In genomic region chr3:141231101-141231922, GRCh38 we compare ENCODE assay signal across 8 cellular contexts. TPM values are rescaled to one million over a fixed set of nuclear protein-coding genes. Genes with fewer than 3 reads are reported as not detected.
DNase-seq lines count a peak whose midpoint lies in the region; ATAC-seq lines count a peak whose summit lies in the region.

A gene with protein sequence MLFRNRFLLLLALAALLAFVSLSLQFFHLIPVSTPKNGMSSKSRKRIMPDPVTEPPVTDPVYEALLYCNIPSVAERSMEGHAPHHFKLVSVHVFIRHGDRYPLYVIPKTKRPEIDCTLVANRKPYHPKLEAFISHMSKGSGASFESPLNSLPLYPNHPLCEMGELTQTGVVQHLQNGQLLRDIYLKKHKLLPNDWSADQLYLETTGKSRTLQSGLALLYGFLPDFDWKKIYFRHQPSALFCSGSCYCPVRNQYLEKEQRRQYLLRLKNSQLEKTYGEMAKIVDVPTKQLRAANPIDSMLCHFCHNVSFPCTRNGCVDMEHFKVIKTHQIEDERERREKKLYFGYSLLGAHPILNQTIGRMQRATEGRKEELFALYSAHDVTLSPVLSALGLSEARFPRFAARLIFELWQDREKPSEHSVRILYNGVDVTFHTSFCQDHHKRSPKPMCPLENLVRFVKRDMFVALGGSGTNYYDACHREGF (plus strand): TSS chr3:141231825. CDS start chr3:141260176, 28,351 bp downstream.

- peak within 1 kb of the TSS; percentile 94 for H3K9ac ChIP-seq in mesendoderm (ENCODE audit: low read length)

- peak within 1 kb of the TSS; percentile 92 for H3K4ac ChIP-seq in mesendoderm (ENCODE audit: low read depth, low read length)

- no peaks in the 10 kb centered on the region for H3K79me2 ChIP-seq in mesendoderm (ENCODE audit: control insufficient read depth, insufficient read depth, low read length)

- peak within 1 kb of the TSS; percentile 93 for H2BK5ac ChIP-seq in mesendoderm (ENCODE audit: low read length)

- H2BK120ac ChIP-seq in mesendoderm (ENCODE audit: low read depth, low read length) = peak within 1 kb of the TSS; percentile 65

- H3K79me1 ChIP-seq in mesendoderm (ENCODE audit: low read length) = no peaks in the 10 kb centered on the region

- H3K23ac ChIP-seq in mesendoderm (ENCODE audit: low read length) = no peak within 1 kb of the TSS

- peak within 1 kb of the TSS; percentile 97 for H3K4me2 ChIP-seq in mesendoderm (ENCODE audit: low read length)

- intact Hi-C loops in CD4-positive, alpha-beta memory T cell (cut with micrococcal nuclease) = loop anchor here (1.0 to 10.0 kb wide), 9 partner anchors 25 to 1343 kb away; partner anchors contain the start of genes ATR, RNF7, SLC25A36 and XRN1

- peak within 1 kb of the TSS; percentile 81 for H3K27ac ChIP-seq in CD4-positive, alpha-beta memory T cell (ENCODE audit: low read depth, low read length)
- H3K27ac ChIP-seq in mesendoderm (ENCODE audit: low read depth, low read length) = peak within 1 kb of the TSS; percentile 61

- POLR2A ChIA-PET in CD4-positive, alpha-beta memory T cell (lab: Charles Lee; ENCODE audit: partially characterized antibody) = interaction anchor here (0.6 to 3.9 kb wide), 44 partner anchors 8 to 1771 kb away, joined by 3 to 130 read pairs (median 4); partner anchors contain the start of genes ATR, RASA2 and U2SURP
- POLR2A ChIA-PET in activated CD8-positive, alpha-beta T cell treated with anti-CD3 and anti-CD28 coated beads, Interleukin-2, amount 10 ng/mL, durations not matched to agents 7 days and 5 days (lab: Charles Lee) = interaction anchor here (0.6 to 4.7 kb wide), 25 partner anchors 8 to 256 kb away, joined by 3 to 60 read pairs (median 4); no protein-coding TSS in a partner anchor

- peak within 1 kb of the TSS; percentile 95 for H3K18ac ChIP-seq in mesendoderm (ENCODE audit: low read length)

- H3K27me3 Mint-ChIP-seq in CD4-positive, alpha-beta memory T cell = peaks cover 0 to 2% of the 10 kb centered on the region in 2 donors
- H3K27me3 Mint-ChIP-seq in activated CD8-positive, alpha-beta T cell treated with anti-CD3 and anti-CD28 coated beads, Interleukin-2, amount 10 ng/mL, durations not matched to agents 7 days and 5 days (ENCODE audit: low read depth) = no peaks in the 10 kb centered on the region

- H3K27me3 ChIP-seq in CD4-positive, alpha-beta memory T cell (ENCODE audit: insufficient read depth, low read length) = no peaks in the 10 kb centered on the region
- no peaks in the 10 kb centered on the region for H3K27me3 ChIP-seq in mesendoderm (ENCODE audit: insufficient read depth, low read length, poor library complexity)

- H3K36me3 Mint-ChIP-seq in CD4-positive, alpha-beta memory T cell = peaks cover 8 to 13% of the 10 kb centered on the region in 2 donors
- H3K36me3 Mint-ChIP-seq in activated CD8-positive, alpha-beta T cell treated with anti-CD3 and anti-CD28 coated beads, Interleukin-2, amount 10 ng/mL, durations not matched to agents 7 days and 5 days (ENCODE audit: low read depth) = peaks cover 15% of the 10 kb centered on the region

- ATAC-seq in GM19351 (IDR thresholded peaks at IDR 0.05; ENCODE audit: unreplicated experiment) = peak; percentile 94
- peak; percentile 97 for ATAC-seq in HG03520 (IDR thresholded peaks at IDR 0.05; ENCODE audit: unreplicated experiment)
- ATAC-seq in activated CD8-positive, alpha-beta T cell treated with anti-CD3 and anti-CD28 coated beads, Interleukin-2, amount 10 ng/mL, durations not matched to agents 7 days and 5 days = peak; percentile 94

- peak; percentile 88 to 90 (median 89) for DNase-seq in CD4-positive, alpha-beta memory T cell
- peak; percentile 88 for DNase-seq in NCI-H82 (lab: John Stamatoyannopoulos, UW)
- peak; percentile 93 for DNase-seq in activated CD8-positive, alpha-beta T cell treated with anti-CD3 and anti-CD28 coated beads, Interleukin-2, amount 10 ng/mL, durations not matched to agents 7 days and 5 days
- DNase-seq in effector CD8-positive, alpha-beta T cell (lab: John Stamatoyannopoulos, UW) = peak; percentile 77
- peak; percentile 90 for DNase-seq in mesendoderm
- peak; percentile 69 for DNase-seq in stimulated activated CD8-positive, alpha-beta memory T cell treated with anti-CD3 and anti-CD28 coated beads, Interleukin-15, amount 100 ng/mL, for 1 hour (ENCODE audit: low read depth)

- H3K4me1 ChIP-seq in CD4-positive, alpha-beta memory T cell (ENCODE audit: insufficient read depth, low read length) = peaks cover 27% of the 10 kb centered on the region
- H3K4me1 ChIP-seq in mesendoderm (ENCODE audit: control insufficient read depth, low read depth, low read length) = peaks cover 4% of the 10 kb centered on the region

- peak within 1 kb of the TSS; percentile 38 to 93 for H3K4me3 ChIP-seq in CD4-positive, alpha-beta memory T cell (ENCODE audit: low read length in 2 of 2)
- peak within 1 kb of the TSS; percentile 61 for H3K4me3 ChIP-seq in mesendoderm (ENCODE audit: low read length)

- H3K9me3 Mint-ChIP-seq in CD4-positive, alpha-beta memory T cell = no peaks in the 10 kb centered on the region
- H3K9me3 Mint-ChIP-seq in activated CD8-positive, alpha-beta T cell treated with anti-CD3 and anti-CD28 coated beads, Interleukin-2, amount 10 ng/mL, durations not matched to agents 7 days and 5 days (ENCODE audit: insufficient read depth) = no peaks in the 10 kb centered on the region

- peak within 1 kb of the TSS; percentile 99 for H3K56ac ChIP-seq in mesendoderm (ENCODE audit: low read length)

- CTCF ChIA-PET in CD4-positive, alpha-beta memory T cell (lab: Charles Lee; ENCODE audit: partially characterized antibody) = interaction anchor here (0.6 to 7.6 kb wide), 25 partner anchors 10 to 647 kb away, joined by 3 to 180 read pairs (median 4); no protein-coding TSS in a partner anchor
- CTCF ChIA-PET in activated CD8-positive, alpha-beta T cell treated with anti-CD3 and anti-CD28 coated beads, Interleukin-2, amount 10 ng/mL, durations not matched to agents 7 days and 5 days (lab: Charles Lee) = interaction anchor here (0.7 to 11.1 kb wide), 32 partner anchors 9 to 281 kb away, joined by 3 to 337 read pairs (median 6); no protein-coding TSS in a partner anchor

- no peaks in the 10 kb centered on the region for H3K9me3 ChIP-seq in CD4-positive, alpha-beta memory T cell (ENCODE audit: control insufficient read depth in 1 of 2, low read length in 2 of 2)

- no CpG with 5 or more reads among the region's 87 CpGs for WGBS in mesendoderm (ENCODE audit: extremely low coverage, insufficient coverage, low lambda C conversion rate)

- peak within 1 kb of the TSS; percentile 92 to 98 (median 96) for H3K27ac Mint-ChIP-seq in CD4-positive, alpha-beta memory T cell
- H3K27ac Mint-ChIP-seq in activated CD8-positive, alpha-beta T cell treated with anti-CD3 and anti-CD28 coated beads, Interleukin-2, amount 10 ng/mL, durations not matched to agents 7 days and 5 days = peak within 1 kb of the TSS; percentile 96

- H2AK5ac ChIP-seq in mesendoderm (ENCODE audit: low read length) = peak within 1 kb of the TSS; percentile 6

- no peaks in the 10 kb centered on the region for H3K36me3 ChIP-seq in CD4-positive, alpha-beta memory T cell (ENCODE audit: insufficient read depth, low read length)
- H3K36me3 ChIP-seq in mesendoderm (ENCODE audit: control insufficient read depth, insufficient read depth, low read length) = no peaks in the 10 kb centered on the region

- H3K4me1 Mint-ChIP-seq in CD4-positive, alpha-beta memory T cell = peaks cover 28 to 59% (median 43%) of the 10 kb centered on the region in 4 donors
- peaks cover 50% of the 10 kb centered on the region for H3K4me1 Mint-ChIP-seq in activated CD8-positive, alpha-beta T cell treated with anti-CD3 and anti-CD28 coated beads, Interleukin-2, amount 10 ng/mL, durations not matched to agents 7 days and 5 days (ENCODE audit: low read depth)

- no peak within 1 kb of the TSS for H2BK15ac ChIP-seq in mesendoderm (replicated peaks; ENCODE audit: low read depth)

- H3K4me3 Mint-ChIP-seq in CD4-positive, alpha-beta memory T cell = peak within 1 kb of the TSS; percentile 87 to 98 (median 93)
- peak within 1 kb of the TSS; percentile 87 for H3K4me3 Mint-ChIP-seq in activated CD8-positive, alpha-beta T cell treated with anti-CD3 and anti-CD28 coated beads, Interleukin-2, amount 10 ng/mL, durations not matched to agents 7 days and 5 days

- peak within 1 kb of the TSS; percentile 70 for H4K8ac ChIP-seq in mesendoderm (ENCODE audit: low read depth, low read length)

- H4K5ac ChIP-seq in mesendoderm (ENCODE audit: low read length) = peak within 1 kb of the TSS; percentile 73

RNA-seq across cellular contexts. Expression of the gene that starts here (rescaled TPM):
- 10 to 100 TPM; 17.2 to 22.6 TPM for total RNA-seq in CD4-positive, alpha-beta memory T cell
- 1 to 10 TPM; 5.2 to 6.9 TPM for polyA plus RNA-seq in CD4-positive, alpha-beta memory T cell
- total RNA-seq in activated CD8-positive, alpha-beta T cell treated with anti-CD3 and anti-CD28 coated beads, Interleukin-2, amount 10 ng/mL, durations not matched to agents 7 days and 5 days = 10 to 100 TPM; 15.0 to 16.5 TPM
- polyA plus RNA-seq in mesendoderm (2013, experiment 1 of 2) = 28.8 TPM
- polyA plus RNA-seq in mesendoderm (2013, experiment 2 of 2) = 30.6 TPM

Comparison
In these comparisons a context has a peak if more than half of its experiments do, and no peak if none do; other contexts are left out.
1. Peak in every context shown above with its lines: DNase-seq, ATAC-seq, H3K4me3 ChIP-seq and H3K27ac ChIP-seq.